Comparison of ENCODE assay signal across 1 cellular context in genomic region chr6:132843316-132844040, GRCh38.
A peak's percentile ranks its signal among the peaks of the same experiment; 100 is the strongest.
TF ChIP-seq lines count a peak whose summit lies in the region.

No MANE protein-coding gene starts in this region.

TF ChIP-seq in HepG2, 621 proteins besides CTCF, POLR2A, EP300 and RAD21 (continued from another document and continues in another):
- TF ChIP-seq ZBTB25 (CRISPR knock-in tag; IDR thresholded peaks at IDR 0.05) (no peak), NFE2L2 (IDR thresholded peaks at IDR 0.05; ENCODE audit: low read length) (no peak), TFE3 (CRISPR knock-in tag; IDR thresholded peaks at IDR 0.05) (no peak), CENPT (CRISPR knock-in tag; IDR thresholded peaks at IDR 0.05; ENCODE audit: low read depth) (no peak), ATAD3A (CRISPR knock-in tag; IDR thresholded peaks at IDR 0.05) (no peak), SMAD1 (CRISPR knock-in tag; IDR thresholded peaks at IDR 0.05; ENCODE audit: borderline replicate concordance, low read depth) (no peak), ATF3 (CRISPR knock-in tag; IDR thresholded peaks at IDR 0.05) (no peak), MAFF (IDR thresholded peaks at IDR 0.05; ENCODE audit: low read depth, low read length) (no peak), TOPORS (CRISPR knock-in tag; IDR thresholded peaks at IDR 0.05) (no peak), NR2F6 (IDR thresholded peaks at IDR 0.05) (peak; percentile 77), NR2F6 (CRISPR knock-in tag; IDR thresholded peaks at IDR 0.05) (peak; percentile 70), ZBTB33 (CRISPR knock-in tag; IDR thresholded peaks at IDR 0.05) (no peak), TCF7L2 (IDR thresholded peaks at IDR 0.05; ENCODE audit: low read depth, low read length) (no peak), ZNF512 (CRISPR knock-in tag; IDR thresholded peaks at IDR 0.05) (no peak), ATF4 (CRISPR knock-in tag; IDR thresholded peaks at IDR 0.05) (no peak), CSRNP2 (CRISPR knock-in tag; conservative IDR thresholded peaks at IDR 0.05; ENCODE audit: low read depth) (no peak), ESRRA (CRISPR knock-in tag; IDR thresholded peaks at IDR 0.05; ENCODE audit: low read depth) (peak; percentile 74; the same call in 1 of the 2 replicates), NFE2 (CRISPR knock-in tag; IDR thresholded peaks at IDR 0.05) (no peak), SOX5 (CRISPR knock-in tag; IDR thresholded peaks at IDR 0.05; ENCODE audit: borderline replicate concordance) (0 out of 2 replicates have a peak, but pooled peaks have one; percentile 28), KLF9 (CRISPR knock-in tag; IDR thresholded peaks at IDR 0.05; ENCODE audit: low read depth) (no peak), MIXL1 (CRISPR knock-in tag; IDR thresholded peaks at IDR 0.05) (peak; percentile 83), GABPA (IDR thresholded peaks at IDR 0.05; ENCODE audit: low read depth, low read length) (no peak), GABPA (CRISPR knock-in tag; IDR thresholded peaks at IDR 0.05; ENCODE audit: low read depth) (no peak), ZNF577 (CRISPR knock-in tag; IDR thresholded peaks at IDR 0.05; ENCODE audit: borderline replicate concordance, low read depth) (no peak), JUND (CRISPR knock-in tag; IDR thresholded peaks at IDR 0.05) (no peak), U2AF2 (IDR thresholded peaks at IDR 0.05; ENCODE audit: low read depth, low read length) (no peak), KLF6 (CRISPR knock-in tag; IDR thresholded peaks at IDR 0.05) (no peak), ZNF704 (CRISPR knock-in tag; IDR thresholded peaks at IDR 0.05; ENCODE audit: borderline replicate concordance) (no peak), REXO4 (CRISPR knock-in tag; IDR thresholded peaks at IDR 0.05; ENCODE audit: borderline replicate concordance) (no peak), GPN1 (CRISPR knock-in tag; IDR thresholded peaks at IDR 0.05; ENCODE audit: borderline replicate concordance) (no peak), KLF16 (CRISPR knock-in tag; IDR thresholded peaks at IDR 0.05) (no peak), NFAT5 (CRISPR knock-in tag; IDR thresholded peaks at IDR 0.05) (no peak), NFKBIZ (CRISPR knock-in tag; IDR thresholded peaks at IDR 0.05) (no peak), KAT2B (IDR thresholded peaks at IDR 0.05; ENCODE audit: borderline replicate concordance, low read depth, low read length) (no peak), JUN (CRISPR knock-in tag; IDR thresholded peaks at IDR 0.05) (no peak), KDM5A (IDR thresholded peaks at IDR 0.05; ENCODE audit: borderline replicate concordance, low read length) (no peak), ZNF136 (CRISPR knock-in tag; IDR thresholded peaks at IDR 0.05; ENCODE audit: low read depth) (no peak), POLR2AphosphoS5 (IDR thresholded peaks at IDR 0.05; ENCODE audit: low read depth, low read length) (no peak), ZNF646 (CRISPR knock-in tag; IDR thresholded peaks at IDR 0.05) (no peak)
